In the genomic region with DNA sequence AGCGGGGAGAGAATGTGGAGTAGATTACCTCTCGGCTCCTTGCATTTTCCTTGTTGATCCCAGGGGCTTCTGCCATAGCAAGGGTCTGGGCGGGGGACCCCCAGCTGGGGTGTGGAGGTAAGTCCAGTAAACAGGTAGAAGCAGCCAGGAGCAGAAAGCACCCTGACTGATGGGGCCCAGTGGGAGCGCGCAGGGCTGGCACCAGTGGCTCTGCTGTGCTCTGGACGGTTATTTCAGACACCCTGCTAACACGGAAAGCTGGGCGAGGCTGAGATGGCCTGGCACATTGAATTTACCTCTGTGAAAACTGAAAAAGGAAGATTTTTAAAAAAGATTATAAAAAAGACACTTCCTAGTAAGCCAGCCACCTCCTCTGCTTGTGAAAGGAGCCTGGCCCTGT, we compare ENCODE assay signal across 3 cellular contexts.
TF ChIP-seq lines count a peak whose summit lies in the region.

No MANE protein-coding gene starts in this region.

TF ChIP-seq in IMR-90, 13 proteins besides CTCF, POLR2A, EP300 and RAD21:
- TF ChIP-seq, protein P1, sequence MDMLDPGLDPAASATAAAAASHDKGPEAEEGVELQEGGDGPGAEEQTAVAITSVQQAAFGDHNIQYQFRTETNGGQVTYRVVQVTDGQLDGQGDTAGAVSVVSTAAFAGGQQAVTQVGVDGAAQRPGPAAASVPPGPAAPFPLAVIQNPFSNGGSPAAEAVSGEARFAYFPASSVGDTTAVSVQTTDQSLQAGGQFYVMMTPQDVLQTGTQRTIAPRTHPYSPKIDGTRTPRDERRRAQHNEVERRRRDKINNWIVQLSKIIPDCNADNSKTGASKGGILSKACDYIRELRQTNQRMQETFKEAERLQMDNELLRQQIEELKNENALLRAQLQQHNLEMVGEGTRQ (IDR thresholded peaks at IDR 0.05; ENCODE audit: low read depth, low read length) = no peak
- TF ChIP-seq MXI1 (IDR thresholded peaks at IDR 0.05; ENCODE audit: borderline replicate concordance, low read depth, low read length) = no peak
- no peak for TF ChIP-seq MAZ (IDR thresholded peaks at IDR 0.05; ENCODE audit: borderline replicate concordance, low read depth, low read length)
- no peak for TF ChIP-seq CEBPB (IDR thresholded peaks at IDR 0.05; ENCODE audit: low read depth, low read length)
- TF ChIP-seq RCOR1 (IDR thresholded peaks at IDR 0.05; ENCODE audit: insufficient replicate concordance, low read length) = no peak
- no peak for TF ChIP-seq CHD1 (IDR thresholded peaks at IDR 0.05; ENCODE audit: low read depth, low read length)
- TF ChIP-seq FOS (IDR thresholded peaks at IDR 0.05; ENCODE audit: low read depth, low read length) = no peak
- no peak for TF ChIP-seq MAFK (IDR thresholded peaks at IDR 0.05; ENCODE audit: low read depth, low read length)
- no peak for TF ChIP-seq BHLHE40 (IDR thresholded peaks at IDR 0.05; ENCODE audit: low read depth, low read length)
- no peak for TF ChIP-seq NFE2L2 (IDR thresholded peaks at IDR 0.05; ENCODE audit: low read depth, low read length)

TF ChIP-seq in H1, 55 proteins besides CTCF, POLR2A, EP300 and RAD21:
- no peak for TF ChIP-seq POLR2AphosphoS5 (IDR thresholded peaks at IDR 0.05; ENCODE audit: low read depth, low read length)
- TF ChIP-seq ZNF274 (IDR thresholded peaks at IDR 0.05; ENCODE audit: borderline replicate concordance, extremely low read depth, low read length) = no peak
- TF ChIP-seq RBBP5 (IDR thresholded peaks at IDR 0.05; ENCODE audit: borderline replicate concordance, low read depth, low read length) = no peak
- no peak for TF ChIP-seq SUZ12 (IDR thresholded peaks at IDR 0.05; ENCODE audit: low read length)
- TF ChIP-seq BRCA1 (IDR thresholded peaks at IDR 0.05; ENCODE audit: low read depth, low read length) = no peak
- no peak for TF ChIP-seq JUND (IDR thresholded peaks at IDR 0.05; ENCODE audit: low read length)
- TF ChIP-seq SP2 (IDR thresholded peaks at IDR 0.05; ENCODE audit: low read length) = no peak
- no peak for TF ChIP-seq TCF12 (IDR thresholded peaks at IDR 0.05; ENCODE audit: low read depth, low read length)
- TF ChIP-seq, protein P2, sequence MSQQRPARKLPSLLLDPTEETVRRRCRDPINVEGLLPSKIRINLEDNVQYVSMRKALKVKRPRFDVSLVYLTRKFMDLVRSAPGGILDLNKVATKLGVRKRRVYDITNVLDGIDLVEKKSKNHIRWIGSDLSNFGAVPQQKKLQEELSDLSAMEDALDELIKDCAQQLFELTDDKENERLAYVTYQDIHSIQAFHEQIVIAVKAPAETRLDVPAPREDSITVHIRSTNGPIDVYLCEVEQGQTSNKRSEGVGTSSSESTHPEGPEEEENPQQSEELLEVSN (IDR thresholded peaks at IDR 0.05) = no peak
- TF ChIP-seq PHF8 (conservative IDR thresholded peaks at IDR 0.05; ENCODE audit: low read depth, low read length) = no peak
- TF ChIP-seq CEBPB (IDR thresholded peaks at IDR 0.05; ENCODE audit: low read depth, low read length) = no peak
- TF ChIP-seq, protein P1 (IDR thresholded peaks at IDR 0.05; ENCODE audit: low read length) = no peak
- TF ChIP-seq, protein P3, sequence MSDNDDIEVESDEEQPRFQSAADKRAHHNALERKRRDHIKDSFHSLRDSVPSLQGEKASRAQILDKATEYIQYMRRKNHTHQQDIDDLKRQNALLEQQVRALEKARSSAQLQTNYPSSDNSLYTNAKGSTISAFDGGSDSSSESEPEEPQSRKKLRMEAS (IDR thresholded peaks at IDR 0.05) = no peak
- no peak for TF ChIP-seq BCL11A (IDR thresholded peaks at IDR 0.05; ENCODE audit: low read depth in 2 of 2, low read length in 2 of 2)
- no peak for TF ChIP-seq ASH2L (IDR thresholded peaks at IDR 0.05; ENCODE audit: low read length)
- TF ChIP-seq BACH1 (IDR thresholded peaks at IDR 0.05; ENCODE audit: low read length) = no peak

TF ChIP-seq in neural cell, 6 proteins besides CTCF, POLR2A, EP300 and RAD21:
- TF ChIP-seq TAF1 (IDR thresholded peaks at IDR 0.05; ENCODE audit: low read depth) (no peak), REST (IDR thresholded peaks at IDR 0.05; ENCODE audit: borderline replicate concordance) (no peak), SMC3 (conservative IDR thresholded peaks at IDR 0.05; ENCODE audit: poor library complexity) (no peak), EZH2 (IDR thresholded peaks at IDR 0.05; ENCODE audit: borderline replicate concordance, insufficient read depth, low read length, poor library complexity, severe bottlenecking) (no peak), MXI1 (conservative IDR thresholded peaks at IDR 0.05; ENCODE audit: poor library complexity, severe bottlenecking) (no peak), POLR2AphosphoS5 (IDR thresholded peaks at IDR 0.05) (no peak)
